20 cellular contexts compared by ENCODE assay signal in genomic region chr6:38353310-38354032, GRCh38.
A peak's percentile ranks its signal among the peaks of the same experiment; 100 is the strongest.
DNase-seq lines count a peak whose midpoint lies in the region; ATAC-seq, FAIRE-seq and TF ChIP-seq lines count a peak whose summit lies in the region.
"Had no signal": no experiment of that assay in that cellular context is flagged by ENCODE, and none has a peak within 500 bp of the region (broad histone marks: within the 10 kb centered on the region; RNA-seq: fewer than 3 reads in every experiment).

No MANE protein-coding gene starts in this region.

- H4K20me1 ChIP-seq in K562 (replicated peaks; ENCODE audit: control insufficient read depth, insufficient read depth, low read length), result no peaks in the 10 kb centered on the region

- no TSS peak for BruUV-seq in K562 (replicated peaks; lab: Mats Ljungman, UMichigan)

- DNase-seq in GM03348 (ENCODE audit: low spot score), result peak; percentile 36
- DNase-seq in GM19239 (ENCODE audit: insufficient read length, low spot score), result no peak
- no peak for DNase-seq in K562 (ENCODE audit: extremely low read depth in 1 of 4, low spot score in 3 of 4)
- no peak for DNase-seq in A172 (ENCODE audit: low spot score)
- DNase-seq in foreskin fibroblast, result no peak
- DNase-seq in T-helper 2 cell treated with Interferon-gamma antibody and Interleukin-4, amounts not matched to agents 5 μg/mL and 100 μg/mL, for 36 hours (ENCODE audit: low spot score), result no peak
- DNase-seq: ACHN; CD8-positive, alpha-beta T cell; Karpas-422; MM.1S; NCI-H1417 treated with DMSO at 0.1 percent for 48 hours; NCI-H1930; NCI-H2171; NCI-H446; NK-92 treated with Interleukin-12 subunit alpha and Interleukin-12 subunit beta, amount 100 ng/mL, for 24 hours; PC-3 had no signal

- no peaks in the 10 kb centered on the region for H3K4me1 ChIP-seq in K562 (replicated peaks in 1 of 2; ENCODE audit: control insufficient read depth in 2 of 2, insufficient read depth in 2 of 2, low read length in 2 of 2)

- H3K27me3 Mint-ChIP-seq in stimulated activated memory B cell treated with anti-CD40 and anti-IgM and Interleukin-4, amounts not matched to agents 10 μg/mL and 1 μg/mL and 100 μg/mL, for 72 hours, result no peaks in the 10 kb centered on the region
- H3K27me3 Mint-ChIP-seq in T-helper 2 cell treated with Interferon-gamma antibody and Interleukin-4, amounts not matched to agents 5 μg/mL and 100 μg/mL, for 36 hours (ENCODE audit: low read depth), result no peaks in the 10 kb centered on the region

- H3K9ac ChIP-seq in K562 (ENCODE audit: insufficient read depth in 1 of 2, low read depth in 2 of 2, low read length in 2 of 2), result no peak overlapping the region

- in situ Hi-C loops in K562 (cut with MboI), result no loop called here

- intact Hi-C loops in K562 (cut with micrococcal nuclease), result no loop called here

- peaks cover 2 to 5% of the 10 kb centered on the region in 2 experiments; a peak in 3 of 5 replicates for H3K27me3 ChIP-seq in K562 (ENCODE audit: control insufficient read depth in 2 of 2, insufficient read depth in 2 of 2, low read length in 2 of 2)

- H3K9me3 Mint-ChIP-seq in stimulated activated memory B cell treated with anti-CD40 and anti-IgM and Interleukin-4, amounts not matched to agents 10 μg/mL and 1 μg/mL and 100 μg/mL, for 72 hours, result no peaks in the 10 kb centered on the region
- no peaks in the 10 kb centered on the region for H3K9me3 Mint-ChIP-seq in T-helper 2 cell treated with Interferon-gamma antibody and Interleukin-4, amounts not matched to agents 5 μg/mL and 100 μg/mL, for 36 hours
- H3K9me3 Mint-ChIP-seq: CD8-positive, alpha-beta T cell had no signal

- TF ChIP-seq CTCF in K562 (IDR thresholded peaks at IDR 0.05 in 2 of 3, conservative IDR thresholded peaks at IDR 0.05 in 1 of 3; ENCODE audit: insufficient read depth in 2 of 3, low read depth in 1 of 3, low read length in 3 of 3) (no peak), foreskin fibroblast (IDR thresholded peaks at IDR 0.05; ENCODE audit: low read depth, low read length) (no peak)

- TF ChIP-seq POLR2A in K562 (conservative IDR thresholded peaks at IDR 0.05), result no peak

- 0% methylated on average over 7 of the region's 7 CpGs for WGBS in K562 (ENCODE audit: insufficient coverage, low coverage, missing lambda C conversion rate)

- no peak for ATAC-seq in K562
- ATAC-seq in stimulated activated memory B cell treated with anti-CD40 and anti-IgM and Interleukin-4, amounts not matched to agents 10 μg/mL and 1 μg/mL and 100 μg/mL, for 72 hours, result peak; percentile 66
- ATAC-seq: CD8-positive, alpha-beta T cell; PC-3 had no signal

- H3K79me2 ChIP-seq in K562 (ENCODE audit: control insufficient read depth, insufficient read depth, low read length), result no peaks in the 10 kb centered on the region

- H3K36me3 Mint-ChIP-seq in stimulated activated memory B cell treated with anti-CD40 and anti-IgM and Interleukin-4, amounts not matched to agents 10 μg/mL and 1 μg/mL and 100 μg/mL, for 72 hours, result peaks cover 13% of the 10 kb centered on the region
- H3K36me3 Mint-ChIP-seq in T-helper 2 cell treated with Interferon-gamma antibody and Interleukin-4, amounts not matched to agents 5 μg/mL and 100 μg/mL, for 36 hours (ENCODE audit: low read depth), result no peaks in the 10 kb centered on the region
- H3K36me3 Mint-ChIP-seq: CD8-positive, alpha-beta T cell had no signal

- H3K4me3 Mint-ChIP-seq in stimulated activated memory B cell treated with anti-CD40 and anti-IgM and Interleukin-4, amounts not matched to agents 10 μg/mL and 1 μg/mL and 100 μg/mL, for 72 hours, result peak overlapping the region; percentile 46
- no peak overlapping the region for H3K4me3 Mint-ChIP-seq in T-helper 2 cell treated with Interferon-gamma antibody and Interleukin-4, amounts not matched to agents 5 μg/mL and 100 μg/mL, for 36 hours
- H3K4me3 Mint-ChIP-seq: CD8-positive, alpha-beta T cell had no signal

- no peaks in the 10 kb centered on the region for H3K36me3 ChIP-seq in K562 (ENCODE audit: control insufficient read depth, insufficient read depth, low read length)

- H3K27ac ChIP-seq in K562 (ENCODE audit: extremely low read depth, low read depth, low read length), result no peak overlapping the region
- H3K27ac ChIP-seq: RWPE1 had no signal

- no peak overlapping the region for H3K27ac Mint-ChIP-seq in stimulated activated memory B cell treated with anti-CD40 and anti-IgM and Interleukin-4, amounts not matched to agents 10 μg/mL and 1 μg/mL and 100 μg/mL, for 72 hours
- no peak overlapping the region for H3K27ac Mint-ChIP-seq in T-helper 2 cell treated with Interferon-gamma antibody and Interleukin-4, amounts not matched to agents 5 μg/mL and 100 μg/mL, for 36 hours
- H3K27ac Mint-ChIP-seq: CD8-positive, alpha-beta T cell had no signal

- no peak overlapping the region for H2AFZ ChIP-seq in K562 (ENCODE audit: low read depth, low read length)

- H3K9me3 ChIP-seq in K562 (replicated peaks; ENCODE audit: control insufficient read depth, insufficient read depth, low read depth, low read length), result no peaks in the 10 kb centered on the region

- H3K9me1 ChIP-seq in K562 (ENCODE audit: control insufficient read depth, insufficient read depth, low read length), result no peaks in the 10 kb centered on the region

- TF ChIP-seq EP300 in K562 (IDR thresholded peaks at IDR 0.05; ENCODE audit: low read length), result no peak

- CTCF ChIA-PET in K562 (lab: Yijun Ruan, JAX; ENCODE audit: low intra/inter-chr PET ratio), result no interaction called here

- H3K4me2 ChIP-seq in K562 (ENCODE audit: insufficient read depth, low read length), result no peak overlapping the region

- H3K4me3 ChIP-seq in K562 (no peak overlapping the region), foreskin fibroblast (ENCODE audit: low read depth in 1 of 2, low read length in 2 of 2) (no peak overlapping the region)

- POLR2A ChIA-PET in K562 (lab: Yijun Ruan, JAX), result no interaction called here

- FAIRE-seq in GM19239 (lab: Jason Lieb, UNC) (peak; percentile 35), K562 (lab: Jason Lieb, UNC) (no peak)
- FAIRE-seq: GM12891, H54 had no signal

- peaks cover 54% of the 10 kb centered on the region for H3K4me1 Mint-ChIP-seq in stimulated activated memory B cell treated with anti-CD40 and anti-IgM and Interleukin-4, amounts not matched to agents 10 μg/mL and 1 μg/mL and 100 μg/mL, for 72 hours
- H3K4me1 Mint-ChIP-seq in T-helper 2 cell treated with Interferon-gamma antibody and Interleukin-4, amounts not matched to agents 5 μg/mL and 100 μg/mL, for 36 hours (ENCODE audit: low read depth), result peaks cover 2% of the 10 kb centered on the region

- TF ChIP-seq RAD21 in K562 (CRISPR knock-in tag; conservative IDR thresholded peaks at IDR 0.05 in 1 of 2, IDR thresholded peaks at IDR 0.05 in 1 of 2), result no peak

TF ChIP-seq in K562, 482 proteins besides CTCF, POLR2A, EP300 and RAD21:
- TF ChIP-seq, protein P1, sequence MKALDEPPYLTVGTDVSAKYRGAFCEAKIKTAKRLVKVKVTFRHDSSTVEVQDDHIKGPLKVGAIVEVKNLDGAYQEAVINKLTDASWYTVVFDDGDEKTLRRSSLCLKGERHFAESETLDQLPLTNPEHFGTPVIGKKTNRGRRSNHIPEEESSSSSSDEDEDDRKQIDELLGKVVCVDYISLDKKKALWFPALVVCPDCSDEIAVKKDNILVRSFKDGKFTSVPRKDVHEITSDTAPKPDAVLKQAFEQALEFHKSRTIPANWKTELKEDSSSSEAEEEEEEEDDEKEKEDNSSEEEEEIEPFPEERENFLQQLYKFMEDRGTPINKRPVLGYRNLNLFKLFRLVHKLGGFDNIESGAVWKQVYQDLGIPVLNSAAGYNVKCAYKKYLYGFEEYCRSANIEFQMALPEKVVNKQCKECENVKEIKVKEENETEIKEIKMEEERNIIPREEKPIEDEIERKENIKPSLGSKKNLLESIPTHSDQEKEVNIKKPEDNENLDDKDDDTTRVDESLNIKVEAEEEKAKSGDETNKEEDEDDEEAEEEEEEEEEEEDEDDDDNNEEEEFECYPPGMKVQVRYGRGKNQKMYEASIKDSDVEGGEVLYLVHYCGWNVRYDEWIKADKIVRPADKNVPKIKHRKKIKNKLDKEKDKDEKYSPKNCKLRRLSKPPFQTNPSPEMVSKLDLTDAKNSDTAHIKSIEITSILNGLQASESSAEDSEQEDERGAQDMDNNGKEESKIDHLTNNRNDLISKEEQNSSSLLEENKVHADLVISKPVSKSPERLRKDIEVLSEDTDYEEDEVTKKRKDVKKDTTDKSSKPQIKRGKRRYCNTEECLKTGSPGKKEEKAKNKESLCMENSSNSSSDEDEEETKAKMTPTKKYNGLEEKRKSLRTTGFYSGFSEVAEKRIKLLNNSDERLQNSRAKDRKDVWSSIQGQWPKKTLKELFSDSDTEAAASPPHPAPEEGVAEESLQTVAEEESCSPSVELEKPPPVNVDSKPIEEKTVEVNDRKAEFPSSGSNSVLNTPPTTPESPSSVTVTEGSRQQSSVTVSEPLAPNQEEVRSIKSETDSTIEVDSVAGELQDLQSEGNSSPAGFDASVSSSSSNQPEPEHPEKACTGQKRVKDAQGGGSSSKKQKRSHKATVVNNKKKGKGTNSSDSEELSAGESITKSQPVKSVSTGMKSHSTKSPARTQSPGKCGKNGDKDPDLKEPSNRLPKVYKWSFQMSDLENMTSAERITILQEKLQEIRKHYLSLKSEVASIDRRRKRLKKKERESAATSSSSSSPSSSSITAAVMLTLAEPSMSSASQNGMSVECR (CRISPR knock-in tag; IDR thresholded peaks at IDR 0.05), result no peak
- TF ChIP-seq RNF2 (IDR thresholded peaks at IDR 0.05) (peak; percentile 35; the same call in 1 of the 2 replicates), CBX8 (IDR thresholded peaks at IDR 0.05; ENCODE audit: borderline replicate concordance, extremely low read depth, low read depth, low read length, poor library complexity, severe bottlenecking) (peak; percentile 77), BMI1 (IDR thresholded peaks at IDR 0.05; ENCODE audit: low read length) (0 out of 2 replicates have a peak, but pooled peaks have one; percentile 42), HMGN3 (IDR thresholded peaks at IDR 0.05; ENCODE audit: borderline replicate concordance, extremely low read depth, insufficient read length, low read depth, low read length) (no peak)
TF ChIP-seq in K562: peak in this region for 3.
